Comparison of ENCODE assay signal across 27 cellular contexts in the genomic region with DNA sequence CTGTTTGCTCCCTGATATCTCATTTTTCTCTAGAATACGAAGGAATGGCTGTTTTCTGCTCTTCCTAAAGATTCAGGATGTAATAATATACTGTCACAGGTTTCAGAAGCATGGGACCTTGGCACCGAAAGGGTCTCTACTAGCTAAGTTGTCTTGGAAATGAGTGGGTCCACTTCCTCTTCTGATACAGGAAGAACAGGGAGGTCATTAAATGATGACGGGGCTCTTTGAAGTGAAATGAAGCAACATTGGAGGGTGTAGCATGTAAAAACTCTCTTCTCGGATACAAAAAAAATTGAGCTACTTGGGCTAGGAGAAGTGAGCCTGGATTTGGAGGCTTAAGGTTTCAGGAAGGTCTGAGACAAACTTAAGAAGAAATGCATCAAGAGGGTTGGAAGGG.
DNase-seq lines count a peak whose midpoint lies in the region; ATAC-seq and TF ChIP-seq lines count a peak whose summit lies in the region.
"Had no signal": no experiment of that assay in that cellular context is flagged by ENCODE, and none has a peak within 500 bp of the region (broad histone marks: within the 10 kb centered on the region; RNA-seq: fewer than 3 reads in every experiment).

No MANE protein-coding gene starts in this region.

- no peak for ATAC-seq in CD8-positive, alpha-beta T cell
- ATAC-seq: gastrocnemius medialis had no signal

- H3K36me3 Mint-ChIP-seq in CD8-positive, alpha-beta T cell: no peaks in the 10 kb centered on the region

- no peak overlapping the region for H3K4me3 ChIP-seq in BLaER1 treated with 17β-estradiol and CSF1 and Interleukin-3, amounts not matched to agents 10 nM and 100 nM
- H3K4me3 ChIP-seq in neutrophil (ENCODE audit: low read depth in 1 of 2, low read length in 1 of 2) (no peak overlapping the region), colonic mucosa (no peak overlapping the region)
- no peak overlapping the region for H3K4me3 ChIP-seq in CD8-positive, alpha-beta T cell (ENCODE audit: low read depth, low read length)
- H3K4me3 ChIP-seq: gastrocnemius medialis, skin epidermis, tibial artery had no signal

- peak overlapping the region in 5 of 11 experiments; percentile 45 to 82 (median 73); a peak in 9 of 22 replicates for H3K9ac ChIP-seq in BLaER1 treated with 17β-estradiol and CSF1 and Interleukin-3, amounts not matched to agents 10 nM and 100 nM
- H3K9ac ChIP-seq in colonic mucosa (ENCODE audit: low read depth in 2 of 2, low read length in 2 of 2): no peak overlapping the region
- H3K9ac ChIP-seq: KMS-11, SK-N-SH had no signal

- intact Hi-C loops in colonic mucosa (cut with DNase I): no loop called here
- intact Hi-C loops in CD8-positive, alpha-beta T cell (cut with DNase I, micrococcal nuclease): no loop called here

- H3K36me3 ChIP-seq in BLaER1 treated with 17β-estradiol and CSF1 and Interleukin-3, amounts not matched to agents 10 nM and 100 nM: no peaks in the 10 kb centered on the region
- no peaks in the 10 kb centered on the region for H3K36me3 ChIP-seq in neutrophil
- H3K36me3 ChIP-seq in colonic mucosa: no peaks in the 10 kb centered on the region
- H3K36me3 ChIP-seq in CD8-positive, alpha-beta T cell (ENCODE audit: insufficient read depth, low read length): no peaks in the 10 kb centered on the region
- H3K36me3 ChIP-seq: gastrocnemius medialis, tibial artery had no signal

- H3K4me3 Mint-ChIP-seq in CD8-positive, alpha-beta T cell: no peak overlapping the region
- H3K4me3 Mint-ChIP-seq: H9 had no signal

- H3K27me3 ChIP-seq in BLaER1 treated with 17β-estradiol and CSF1 and Interleukin-3, amounts not matched to agents 10 nM and 100 nM: no peaks in the 10 kb centered on the region
- H3K27me3 ChIP-seq in neutrophil (no peaks in the 10 kb centered on the region), colonic mucosa (no peaks in the 10 kb centered on the region)
- no peaks in the 10 kb centered on the region for H3K27me3 ChIP-seq in CD8-positive, alpha-beta T cell (ENCODE audit: insufficient read depth, low read length)
- H3K27me3 ChIP-seq: gastrocnemius medialis, tibial artery had no signal

- TF ChIP-seq CTCF in neutrophil (IDR thresholded peaks at IDR 0.05): no peak
- no peak for TF ChIP-seq CTCF in colonic mucosa (IDR thresholded peaks at IDR 0.05)
- TF ChIP-seq CTCF in CD8-positive, alpha-beta T cell (IDR thresholded peaks at IDR 0.05): no peak

- peak overlapping the region; percentile 7 to 84 (median 51); a peak in 20 of 22 replicates for H3K4me2 ChIP-seq in BLaER1 treated with 17β-estradiol and CSF1 and Interleukin-3, amounts not matched to agents 10 nM and 100 nM
- H3K4me2 ChIP-seq: KMS-11, SK-N-SH had no signal

- H3K27ac ChIP-seq in BLaER1 treated with 17β-estradiol and CSF1 and Interleukin-3, amounts not matched to agents 10 nM and 100 nM: peak overlapping the region in 6 of 11 experiments; percentile 48 to 99 (median 92); a peak in 13 of 22 replicates
- H3K27ac ChIP-seq in neutrophil (peak overlapping the region; percentile 78), colonic mucosa (no peak overlapping the region)
- H3K27ac ChIP-seq in CD8-positive, alpha-beta T cell (ENCODE audit: low read depth, low read length): no peak overlapping the region
- H3K27ac ChIP-seq: C4-2B, gastrocnemius medialis, KMS-11 had no signal

- no peak overlapping the region for H3K27ac Mint-ChIP-seq in CD8-positive, alpha-beta T cell
- H3K27ac Mint-ChIP-seq: H9 had no signal

- POLR2A ChIA-PET in CD8-positive, alpha-beta T cell (lab: Charles Lee): no interaction called here

- H3K27me3 Mint-ChIP-seq in CD8-positive, alpha-beta T cell (ENCODE audit: low read depth): no peaks in the 10 kb centered on the region

- DNase-seq in MV-4-11 (lab: John Stamatoyannopoulos, UW): peak; percentile 96
- peak; percentile 74 for DNase-seq in SKM-1 treated with dmso at 0.1 percent for 144 hours (lab: John Stamatoyannopoulos, UW; ENCODE audit: unreplicated experiment)
- DNase-seq in colonic mucosa: no peak
- no peak for DNase-seq in CD8-positive, alpha-beta T cell
- DNase-seq in activated CD4-positive, CD25-positive, alpha-beta regulatory T cell (lab: John Stamatoyannopoulos, UW): no peak
- DNase-seq in NCI-H226: no peak
- DNase-seq: ACHN; activated CD4-positive, alpha-beta T cell treated with anti-CD3 and anti-CD28 coated beads for 48 hours; activated CD8-positive, alpha-beta memory T cell treated with anti-CD3 and anti-CD28 coated beads for 24 hours; activated gamma-delta T cell; activated T-cell treated with anti-CD3 and anti-CD28 coated beads, Interleukin-2, amount 50 U/mL, for 1 hour; caudate nucleus; DND-41; gastrocnemius medialis; H9; NCI-H1694 treated with DMSO at 0.1 percent for 48 hours; NCI-H2171; NCI-H526 treated with DMSO at 0.1 percent for 48 hours; RPMI8226; SK-N-SH; stimulated activated CD4-positive, alpha-beta T cell treated with anti-CD3 and anti-CD28 coated beads, Interleukin-1b, Interleukin-23, amount 100 ng/mL, for 48 hours; tibial artery had no signal

- H3K4me1 Mint-ChIP-seq in CD8-positive, alpha-beta T cell (ENCODE audit: low read depth): no peaks in the 10 kb centered on the region

- H4K20me1 ChIP-seq in BLaER1 treated with 17β-estradiol and CSF1 and Interleukin-3, amounts not matched to agents 10 nM and 100 nM: no peaks in the 10 kb centered on the region

- CTCF ChIA-PET in CD8-positive, alpha-beta T cell (lab: Charles Lee): no interaction called here

- H3K9me3 Mint-ChIP-seq in CD8-positive, alpha-beta T cell: no peaks in the 10 kb centered on the region
- H3K9me3 Mint-ChIP-seq: H9 had no signal

- H3K4me1 ChIP-seq in BLaER1 treated with 17β-estradiol and CSF1 and Interleukin-3, amounts not matched to agents 10 nM and 100 nM: peaks cover 0 to 100% (median 23%) of the 10 kb centered on the region in 10 experiments; a peak in 17 of 20 replicates
- H3K4me1 ChIP-seq in neutrophil (ENCODE audit: control insufficient read depth in 1 of 2, insufficient read depth in 1 of 2, low read depth in 1 of 2, low read length in 1 of 2) (peaks cover 63 to 64% of the 10 kb centered on the region in 2 experiments), colonic mucosa (no peaks in the 10 kb centered on the region)
- H3K4me1 ChIP-seq in CD8-positive, alpha-beta T cell (ENCODE audit: insufficient read depth, low read length): no peaks in the 10 kb centered on the region

- H3K9me3 ChIP-seq in BLaER1 treated with 17β-estradiol and CSF1 and Interleukin-3, amounts not matched to agents 10 nM and 100 nM (replicated peaks in 1 of 11): no peaks in the 10 kb centered on the region
- H3K9me3 ChIP-seq in neutrophil: no peaks in the 10 kb centered on the region
- H3K9me3 ChIP-seq in colonic mucosa: no peaks in the 10 kb centered on the region
- H3K9me3 ChIP-seq in CD8-positive, alpha-beta T cell (ENCODE audit: low read length): no peaks in the 10 kb centered on the region
- H3K9me3 ChIP-seq: gastrocnemius medialis, SK-N-SH, tibial artery had no signal

Comparison
In these comparisons a context has a peak if more than half of its experiments do, and no peak if none do; other contexts are left out.
1. H3K27ac ChIP-seq: peak in BLaER1 treated with 17β-estradiol and CSF1 and Interleukin-3, amounts not matched to agents 10 nM and 100 nM (6 of 11) and neutrophil (single experiment); none in colonic mucosa (single experiment) and CD8-positive, alpha-beta T cell (single experiment).
2. DNase-seq: peak in MV-4-11 (single experiment) and SKM-1 treated with dmso at 0.1 percent for 144 hours (single experiment); none in colonic mucosa (single experiment), CD8-positive, alpha-beta T cell (0 of 7), activated CD4-positive, CD25-positive, alpha-beta regulatory T cell (0 of 4) and NCI-H226 (single experiment).